Comparison of ENCODE assay signal across 24 cellular contexts in genomic region chr3:15043772-15044171, GRCh38. TPM values are rescaled to one million over a fixed set of nuclear protein-coding genes. Genes with fewer than 3 reads are reported as not detected.
DNase-seq lines count a peak whose midpoint lies in the region; ATAC-seq and TF ChIP-seq lines count a peak whose summit lies in the region.
"Had no signal": no experiment of that assay in that cellular context is flagged by ENCODE, and none has a peak within 500 bp of the region (broad histone marks: within the 10 kb centered on the region; RNA-seq: fewer than 3 reads in every experiment).

No MANE protein-coding gene starts in this region.

- H2AK5ac ChIP-seq in H9 (ENCODE audit: insufficient read length, low read length), result no peak overlapping the region

- TF ChIP-seq CTCF in H9 (conservative IDR thresholded peaks at IDR 0.05), result no peak

- H3K23ac ChIP-seq in H9 (ENCODE audit: insufficient read length, low read depth, low read length), result no peak overlapping the region

- WGBS in H9 (ENCODE audit: extremely low coverage, insufficient read length, low lambda C conversion rate), result no CpG with 5 or more reads among the region's 7 CpGs

- H2BK5ac ChIP-seq in H9 (ENCODE audit: insufficient read length, low read length), result no peak overlapping the region

- H4K5ac ChIP-seq in H9 (ENCODE audit: insufficient read length, low read depth, low read length), result no peak overlapping the region

- H3K56ac ChIP-seq in H9 (ENCODE audit: insufficient read length, low read depth, low read length), result no peak overlapping the region

- no peaks in the 10 kb centered on the region for H4K20me1 ChIP-seq in H9 (ENCODE audit: control insufficient read depth, insufficient read depth, insufficient read length)

- H3K36me3 Mint-ChIP-seq in activated T-cell treated with anti-CD3 and anti-CD28 coated beads, Interleukin-2, amount 50 U/mL, for 24 hours (ENCODE audit: low read depth), result peaks cover 97% of the 10 kb centered on the region
- peaks cover 39 to 92% (median 80%) of the 10 kb centered on the region in 3 experiments; a peak in 6 of 7 replicates for H3K36me3 Mint-ChIP-seq in H9 (ENCODE audit: insufficient read depth in 1 of 3, low read depth in 3 of 3)
- H3K36me3 Mint-ChIP-seq in activated naive CD8-positive, alpha-beta T cell, result peaks cover 4% of the 10 kb centered on the region

- H2BK20ac ChIP-seq in H9 (ENCODE audit: low read depth, low read length, poor library complexity, severe bottlenecking), result no peak overlapping the region

- H3K4me2 ChIP-seq in H9 (ENCODE audit: insufficient read depth, insufficient read length, low read length), result no peak overlapping the region

- H3K27ac Mint-ChIP-seq in activated T-cell treated with anti-CD3 and anti-CD28 coated beads, Interleukin-2, amount 50 U/mL, for 24 hours, result peak overlapping the region; percentile 58
- peak overlapping the region in 2 of 3 experiments; percentile 55 to 80; a peak in 2 of 7 replicates for H3K27ac Mint-ChIP-seq in H9
- peak overlapping the region; percentile 51 for H3K27ac Mint-ChIP-seq in activated naive CD8-positive, alpha-beta T cell

- no peak overlapping the region for H3K14ac ChIP-seq in H9 (ENCODE audit: insufficient read depth, low read length)

- H2BK12ac ChIP-seq in H9 (ENCODE audit: insufficient read length, low read depth, low read length), result no peak overlapping the region

- H3K23me2 ChIP-seq in H9 (ENCODE audit: insufficient read length, low read depth, low read length, poor library complexity, severe bottlenecking), result no peaks in the 10 kb centered on the region

- no peak overlapping the region for H2AFZ ChIP-seq in H9 (ENCODE audit: low read length)

- no peaks in the 10 kb centered on the region for H3K27me3 Mint-ChIP-seq in activated T-cell treated with anti-CD3 and anti-CD28 coated beads, Interleukin-2, amount 50 U/mL, for 24 hours
- no peaks in the 10 kb centered on the region for H3K27me3 Mint-ChIP-seq in H9 (ENCODE audit: low read depth)
- H3K27me3 Mint-ChIP-seq in activated naive CD8-positive, alpha-beta T cell, result no peaks in the 10 kb centered on the region
- H3K27me3 Mint-ChIP-seq: natural killer cell treated with Interleukin-12 subunit alpha and Interleukin-12 subunit beta and Interleukin-15 and Interleukin-18, amount 100 ng/mL, for 72 hours had no signal

- H3K4me1 Mint-ChIP-seq in activated T-cell treated with anti-CD3 and anti-CD28 coated beads, Interleukin-2, amount 50 U/mL, for 24 hours (ENCODE audit: low read depth), result peaks cover 36% of the 10 kb centered on the region
- H3K4me1 Mint-ChIP-seq in H9, result no peaks in the 10 kb centered on the region
- H3K4me1 Mint-ChIP-seq in activated naive CD8-positive, alpha-beta T cell (ENCODE audit: low read depth), result peaks cover 18% of the 10 kb centered on the region

- no peak overlapping the region for H4K8ac ChIP-seq in H9 (replicated peaks; ENCODE audit: insufficient read length, low read depth, low read length)

- H4K91ac ChIP-seq in H9 (ENCODE audit: insufficient read length, low read depth, low read length), result no peak overlapping the region

- no peaks in the 10 kb centered on the region for H3K79me1 ChIP-seq in H9 (ENCODE audit: insufficient read depth, low read depth, low read length, poor library complexity, severe bottlenecking)

- intact Hi-C loops in posterior vena cava (cut with DNase I), result no loop called here

- DNase-seq in activated T-cell treated with anti-CD3 and anti-CD28 coated beads, Interleukin-2, amount 50 U/mL, for 24 hours, result no peak
- DNase-seq in activated T-cell treated with anti-CD3 and anti-CD28 coated beads, Interleukin-2, amount 50 U/mL, for 48 hours, result no peak
- no peak for DNase-seq in H9
- DNase-seq in posterior vena cava (ENCODE audit: low spot score), result peak; percentile 5
- no peak for DNase-seq in Kasumi-1 (lab: John Stamatoyannopoulos, UW)
- DNase-seq in midbrain (lab: John Stamatoyannopoulos, UW), result no peak
- DNase-seq: activated CD4-positive, alpha-beta T cell treated with anti-CD3 and anti-CD28 coated beads for 48 hours; activated CD8-positive, alpha-beta memory T cell treated with anti-CD3 and anti-CD28 coated beads, Interleukin-2, amount 50 U/mL, for 4 hours; activated effector memory CD4-positive, alpha-beta T cell treated with Interleukin-2 at 50 U/mL for 16 hours; adrenal gland; BE2C; brain microvascular endothelial cell; DMS79 treated with DMSO at 0.1 percent for 48 hours; glutamatergic neuron; KBM-7; NCI-H1417; NCI-H2081; NCI-H774; stimulated activated CD4-positive, alpha-beta T cell treated with anti-CD3 and anti-CD28 coated beads, Interleukin-2, amount 100 ng/mL, for 24 hours; substantia nigra; upper lobe of left lung had no signal

- no peak overlapping the region for H3K4me3 Mint-ChIP-seq in activated T-cell treated with anti-CD3 and anti-CD28 coated beads, Interleukin-2, amount 50 U/mL, for 24 hours
- no peak overlapping the region for H3K4me3 Mint-ChIP-seq in H9
- no peak overlapping the region for H3K4me3 Mint-ChIP-seq in activated naive CD8-positive, alpha-beta T cell
- H3K4me3 Mint-ChIP-seq: natural killer cell treated with Interleukin-12 subunit alpha and Interleukin-12 subunit beta and Interleukin-15 and Interleukin-18, amount 100 ng/mL, for 72 hours had no signal

- ATAC-seq in GM19395 (IDR thresholded peaks at IDR 0.05; ENCODE audit: unreplicated experiment), result no peak
- ATAC-seq: natural killer cell treated with Interleukin-12 subunit alpha and Interleukin-12 subunit beta and Interleukin-15 and Interleukin-18, amount 100 ng/mL, for 72 hours had no signal

- H3T11ph ChIP-seq in H9 (ENCODE audit: low read length), result no peak overlapping the region

- no peaks in the 10 kb centered on the region for H3K9me3 Mint-ChIP-seq in activated T-cell treated with anti-CD3 and anti-CD28 coated beads, Interleukin-2, amount 50 U/mL, for 24 hours
- H3K9me3 Mint-ChIP-seq in H9, result no peaks in the 10 kb centered on the region
- no peaks in the 10 kb centered on the region for H3K9me3 Mint-ChIP-seq in activated naive CD8-positive, alpha-beta T cell (ENCODE audit: low read depth)
- H3K9me3 Mint-ChIP-seq: natural killer cell treated with Interleukin-12 subunit alpha and Interleukin-12 subunit beta and Interleukin-15 and Interleukin-18, amount 100 ng/mL, for 72 hours had no signal

- no peak overlapping the region for H3K27ac ChIP-seq in H9 (ENCODE audit: insufficient read length, low read depth, low read length)
- H3K27ac ChIP-seq: adrenal gland, brain microvascular endothelial cell had no signal

- H3K79me2 ChIP-seq in H9 (ENCODE audit: insufficient read depth, low read length), result no peaks in the 10 kb centered on the region

- no peaks in the 10 kb centered on the region for H3K9me3 ChIP-seq in H9 (ENCODE audit: control insufficient read depth, low read depth, low read length)
- H3K9me3 ChIP-seq: adrenal gland, BE2C, upper lobe of left lung had no signal

- no peak overlapping the region for H3K4ac ChIP-seq in H9 (ENCODE audit: low read depth, low read length)

- H3K9ac ChIP-seq in H9 (ENCODE audit: extremely low read depth, insufficient read length, low read length), result no peak overlapping the region

- no peak overlapping the region for H2BK15ac ChIP-seq in H9 (ENCODE audit: low read depth, low read length)

- no peaks in the 10 kb centered on the region for H3K4me1 ChIP-seq in H9 (ENCODE audit: insufficient read depth, low read length)
- H3K4me1 ChIP-seq: BE2C had no signal

- H2BK120ac ChIP-seq in H9 (ENCODE audit: low read depth, low read length, poor library complexity, severe bottlenecking), result no peak overlapping the region

- H3K27me3 ChIP-seq in H9 (ENCODE audit: insufficient read depth, low read length), result no peaks in the 10 kb centered on the region
- H3K27me3 ChIP-seq: adrenal gland, BE2C, brain microvascular endothelial cell, upper lobe of left lung had no signal

- H3K18ac ChIP-seq in H9 (ENCODE audit: insufficient read length, low read depth, low read length), result no peak overlapping the region

RNA-seq across cellular contexts. Expression of gene MRPS25, which starts 21.3 kb away (rescaled TPM):
- total RNA-seq in H9 (2021) (53.2 and 56.2 TPM in 2 replicates), posterior vena cava (10 to 100 TPM; 29.7 to 34.4 TPM)

RNA-seq across cellular contexts. Expression of gene RBSN, which starts 55.2 kb away (rescaled TPM):
- total RNA-seq in H9 (2021), result 16.0 and 18.8 TPM in 2 replicates
- 10 to 100 TPM; 28.8 to 30.3 TPM for total RNA-seq in posterior vena cava
